In the genomic region with DNA sequence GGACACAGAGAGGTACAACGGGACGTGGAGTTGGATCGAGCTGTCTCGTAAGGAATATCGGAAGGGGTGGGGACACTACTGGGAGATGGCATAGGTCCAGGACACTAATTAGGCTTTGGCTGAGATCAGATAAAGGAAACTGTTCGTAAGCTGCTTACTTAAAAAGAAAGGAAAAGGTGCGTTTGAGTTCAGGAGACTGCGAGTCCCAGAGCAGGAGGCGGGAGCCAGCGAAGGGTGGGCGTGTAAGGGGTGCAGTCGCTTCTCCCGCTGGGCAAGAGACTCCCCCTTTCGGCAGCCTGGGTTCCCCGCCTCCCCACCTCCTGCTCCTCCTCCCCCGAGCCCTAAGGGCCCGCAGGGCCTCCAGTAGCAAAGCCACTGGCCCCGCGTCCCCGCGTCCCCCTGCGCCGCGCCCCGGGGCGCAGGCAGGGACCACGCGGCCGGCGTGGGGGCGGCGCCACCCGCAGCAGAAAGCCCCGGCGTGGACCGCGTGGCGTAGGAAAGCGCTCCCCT, we compare ENCODE assay signal across 1 cellular context.
TF ChIP-seq lines count a peak whose summit lies in the region.

No MANE protein-coding gene starts in this region.

TF ChIP-seq in HEK293, 187 proteins besides CTCF, POLR2A, EP300 and RAD21 (continued from another document and continues in another):
- TF ChIP-seq, protein P1, sequence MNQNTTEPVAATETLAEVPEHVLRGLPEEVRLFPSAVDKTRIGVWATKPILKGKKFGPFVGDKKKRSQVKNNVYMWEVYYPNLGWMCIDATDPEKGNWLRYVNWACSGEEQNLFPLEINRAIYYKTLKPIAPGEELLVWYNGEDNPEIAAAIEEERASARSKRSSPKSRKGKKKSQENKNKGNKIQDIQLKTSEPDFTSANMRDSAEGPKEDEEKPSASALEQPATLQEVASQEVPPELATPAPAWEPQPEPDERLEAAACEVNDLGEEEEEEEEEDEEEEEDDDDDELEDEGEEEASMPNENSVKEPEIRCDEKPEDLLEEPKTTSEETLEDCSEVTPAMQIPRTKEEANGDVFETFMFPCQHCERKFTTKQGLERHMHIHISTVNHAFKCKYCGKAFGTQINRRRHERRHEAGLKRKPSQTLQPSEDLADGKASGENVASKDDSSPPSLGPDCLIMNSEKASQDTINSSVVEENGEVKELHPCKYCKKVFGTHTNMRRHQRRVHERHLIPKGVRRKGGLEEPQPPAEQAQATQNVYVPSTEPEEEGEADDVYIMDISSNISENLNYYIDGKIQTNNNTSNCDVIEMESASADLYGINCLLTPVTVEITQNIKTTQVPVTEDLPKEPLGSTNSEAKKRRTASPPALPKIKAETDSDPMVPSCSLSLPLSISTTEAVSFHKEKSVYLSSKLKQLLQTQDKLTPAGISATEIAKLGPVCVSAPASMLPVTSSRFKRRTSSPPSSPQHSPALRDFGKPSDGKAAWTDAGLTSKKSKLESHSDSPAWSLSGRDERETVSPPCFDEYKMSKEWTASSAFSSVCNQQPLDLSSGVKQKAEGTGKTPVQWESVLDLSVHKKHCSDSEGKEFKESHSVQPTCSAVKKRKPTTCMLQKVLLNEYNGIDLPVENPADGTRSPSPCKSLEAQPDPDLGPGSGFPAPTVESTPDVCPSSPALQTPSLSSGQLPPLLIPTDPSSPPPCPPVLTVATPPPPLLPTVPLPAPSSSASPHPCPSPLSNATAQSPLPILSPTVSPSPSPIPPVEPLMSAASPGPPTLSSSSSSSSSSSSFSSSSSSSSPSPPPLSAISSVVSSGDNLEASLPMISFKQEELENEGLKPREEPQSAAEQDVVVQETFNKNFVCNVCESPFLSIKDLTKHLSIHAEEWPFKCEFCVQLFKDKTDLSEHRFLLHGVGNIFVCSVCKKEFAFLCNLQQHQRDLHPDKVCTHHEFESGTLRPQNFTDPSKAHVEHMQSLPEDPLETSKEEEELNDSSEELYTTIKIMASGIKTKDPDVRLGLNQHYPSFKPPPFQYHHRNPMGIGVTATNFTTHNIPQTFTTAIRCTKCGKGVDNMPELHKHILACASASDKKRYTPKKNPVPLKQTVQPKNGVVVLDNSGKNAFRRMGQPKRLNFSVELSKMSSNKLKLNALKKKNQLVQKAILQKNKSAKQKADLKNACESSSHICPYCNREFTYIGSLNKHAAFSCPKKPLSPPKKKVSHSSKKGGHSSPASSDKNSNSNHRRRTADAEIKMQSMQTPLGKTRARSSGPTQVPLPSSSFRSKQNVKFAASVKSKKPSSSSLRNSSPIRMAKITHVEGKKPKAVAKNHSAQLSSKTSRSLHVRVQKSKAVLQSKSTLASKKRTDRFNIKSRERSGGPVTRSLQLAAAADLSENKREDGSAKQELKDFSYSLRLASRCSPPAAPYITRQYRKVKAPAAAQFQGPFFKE (tag by site-specific recombination; IDR thresholded peaks at IDR 0.05; ENCODE audit: borderline replicate concordance), result no peak
- no peak for TF ChIP-seq ZNF248 (tag by site-specific recombination; IDR thresholded peaks at IDR 0.05)
- TF ChIP-seq ZNF223 (tag by site-specific recombination; IDR thresholded peaks at IDR 0.05), result no peak
- no peak for TF ChIP-seq ZNF354C (tag by site-specific recombination; IDR thresholded peaks at IDR 0.05; ENCODE audit: borderline replicate concordance, low read depth)
- no peak; the same call in 1 of the 2 replicates for TF ChIP-seq ZFP69B (tag by site-specific recombination; IDR thresholded peaks at IDR 0.05)
- TF ChIP-seq, protein P2, sequence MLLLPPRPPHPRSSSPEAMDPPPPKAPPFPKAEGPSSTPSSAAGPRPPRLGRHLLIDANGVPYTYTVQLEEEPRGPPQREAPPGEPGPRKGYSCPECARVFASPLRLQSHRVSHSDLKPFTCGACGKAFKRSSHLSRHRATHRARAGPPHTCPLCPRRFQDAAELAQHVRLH (tag by site-specific recombination; IDR thresholded peaks at IDR 0.05), result no peak
- no peak for TF ChIP-seq ZNF571 (tag by site-specific recombination; IDR thresholded peaks at IDR 0.05)
- TF ChIP-seq ZEB2 (tag by site-specific recombination; IDR thresholded peaks at IDR 0.05), result peak; percentile 28; the same call in 1 of the 2 replicates
- TF ChIP-seq ZNF600 (tag by site-specific recombination; IDR thresholded peaks at IDR 0.05), result peak; percentile 71
- no peak for TF ChIP-seq ZNF311 (tag by site-specific recombination; IDR thresholded peaks at IDR 0.05; ENCODE audit: borderline replicate concordance)
- peak; percentile 33; the same call in 1 of the 2 replicates for TF ChIP-seq WT1 (tag by site-specific recombination; IDR thresholded peaks at IDR 0.05)
- TF ChIP-seq ZNF175 (tag by site-specific recombination; IDR thresholded peaks at IDR 0.05), result no peak
- no peak for TF ChIP-seq ZNF350 (tag by site-specific recombination; IDR thresholded peaks at IDR 0.05)
- peak; percentile 45; the same call in 1 of the 2 replicates for TF ChIP-seq KLF1 (tag by site-specific recombination; IDR thresholded peaks at IDR 0.05)
- TF ChIP-seq ZNF211 (tag by site-specific recombination; IDR thresholded peaks at IDR 0.05; ENCODE audit: low read depth), result no peak
- TF ChIP-seq ZNF221 (tag by site-specific recombination; IDR thresholded peaks at IDR 0.05; ENCODE audit: borderline replicate concordance), result no peak
- TF ChIP-seq, protein P3, sequence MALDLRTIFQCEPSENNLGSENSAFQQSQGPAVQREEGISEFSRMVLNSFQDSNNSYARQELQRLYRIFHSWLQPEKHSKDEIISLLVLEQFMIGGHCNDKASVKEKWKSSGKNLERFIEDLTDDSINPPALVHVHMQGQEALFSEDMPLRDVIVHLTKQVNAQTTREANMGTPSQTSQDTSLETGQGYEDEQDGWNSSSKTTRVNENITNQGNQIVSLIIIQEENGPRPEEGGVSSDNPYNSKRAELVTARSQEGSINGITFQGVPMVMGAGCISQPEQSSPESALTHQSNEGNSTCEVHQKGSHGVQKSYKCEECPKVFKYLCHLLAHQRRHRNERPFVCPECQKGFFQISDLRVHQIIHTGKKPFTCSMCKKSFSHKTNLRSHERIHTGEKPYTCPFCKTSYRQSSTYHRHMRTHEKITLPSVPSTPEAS (tag by site-specific recombination; IDR thresholded peaks at IDR 0.05), result no peak
- TF ChIP-seq ZFHX2 (tag by site-specific recombination; conservative IDR thresholded peaks at IDR 0.05), result peak; percentile 65
- TF ChIP-seq ZNF768 (tag by site-specific recombination; IDR thresholded peaks at IDR 0.05), result no peak
- TF ChIP-seq HOXD13 (CRISPR knock-in tag; IDR thresholded peaks at IDR 0.05; ENCODE audit: borderline replicate concordance), result no peak
- no peak for TF ChIP-seq ZNF112 (tag by site-specific recombination; IDR thresholded peaks at IDR 0.05)
- TF ChIP-seq, protein P4, sequence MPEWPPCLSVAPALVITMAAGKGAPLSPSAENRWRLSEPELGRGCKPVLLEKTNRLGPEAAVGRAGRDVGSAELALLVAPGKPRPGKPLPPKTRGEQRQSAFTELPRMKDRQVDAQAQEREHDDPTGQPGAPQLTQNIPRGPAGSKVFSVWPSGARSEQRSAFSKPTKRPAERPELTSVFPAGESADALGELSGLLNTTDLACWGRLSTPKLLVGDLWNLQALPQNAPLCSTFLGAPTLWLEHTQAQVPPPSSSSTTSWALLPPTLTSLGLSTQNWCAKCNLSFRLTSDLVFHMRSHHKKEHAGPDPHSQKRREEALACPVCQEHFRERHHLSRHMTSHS (tag by site-specific recombination; IDR thresholded peaks at IDR 0.05), result no peak
- TF ChIP-seq ZBTB8A (tag by site-specific recombination; IDR thresholded peaks at IDR 0.05), result peak; percentile 42; the same call in 1 of the 2 replicates
- TF ChIP-seq, protein P5, sequence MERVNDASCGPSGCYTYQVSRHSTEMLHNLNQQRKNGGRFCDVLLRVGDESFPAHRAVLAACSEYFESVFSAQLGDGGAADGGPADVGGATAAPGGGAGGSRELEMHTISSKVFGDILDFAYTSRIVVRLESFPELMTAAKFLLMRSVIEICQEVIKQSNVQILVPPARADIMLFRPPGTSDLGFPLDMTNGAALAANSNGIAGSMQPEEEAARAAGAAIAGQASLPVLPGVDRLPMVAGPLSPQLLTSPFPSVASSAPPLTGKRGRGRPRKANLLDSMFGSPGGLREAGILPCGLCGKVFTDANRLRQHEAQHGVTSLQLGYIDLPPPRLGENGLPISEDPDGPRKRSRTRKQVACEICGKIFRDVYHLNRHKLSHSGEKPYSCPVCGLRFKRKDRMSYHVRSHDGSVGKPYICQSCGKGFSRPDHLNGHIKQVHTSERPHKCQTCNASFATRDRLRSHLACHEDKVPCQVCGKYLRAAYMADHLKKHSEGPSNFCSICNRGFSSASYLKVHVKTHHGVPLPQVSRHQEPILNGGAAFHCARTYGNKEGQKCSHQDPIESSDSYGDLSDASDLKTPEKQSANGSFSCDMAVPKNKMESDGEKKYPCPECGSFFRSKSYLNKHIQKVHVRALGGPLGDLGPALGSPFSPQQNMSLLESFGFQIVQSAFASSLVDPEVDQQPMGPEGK (tag by site-specific recombination; IDR thresholded peaks at IDR 0.05), result no peak; the same call in 1 of the 2 replicates
- TF ChIP-seq ZNF391 (tag by site-specific recombination; IDR thresholded peaks at IDR 0.05; ENCODE audit: borderline replicate concordance, low read depth), result no peak
- TF ChIP-seq, protein P6, sequence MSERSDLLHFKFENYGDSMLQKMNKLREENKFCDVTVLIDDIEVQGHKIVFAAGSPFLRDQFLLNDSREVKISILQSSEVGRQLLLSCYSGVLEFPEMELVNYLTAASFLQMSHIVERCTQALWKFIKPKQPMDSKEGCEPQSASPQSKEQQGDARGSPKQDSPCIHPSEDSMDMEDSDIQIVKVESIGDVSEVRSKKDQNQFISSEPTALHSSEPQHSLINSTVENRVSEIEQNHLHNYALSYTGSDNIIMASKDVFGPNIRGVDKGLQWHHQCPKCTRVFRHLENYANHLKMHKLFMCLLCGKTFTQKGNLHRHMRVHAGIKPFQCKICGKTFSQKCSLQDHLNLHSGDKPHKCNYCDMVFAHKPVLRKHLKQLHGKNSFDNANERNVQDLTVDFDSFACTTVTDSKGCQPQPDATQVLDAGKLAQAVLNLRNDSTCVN (tag by site-specific recombination; optimal IDR thresholded peaks at IDR 0.05), result no peak
- TF ChIP-seq, protein P7, sequence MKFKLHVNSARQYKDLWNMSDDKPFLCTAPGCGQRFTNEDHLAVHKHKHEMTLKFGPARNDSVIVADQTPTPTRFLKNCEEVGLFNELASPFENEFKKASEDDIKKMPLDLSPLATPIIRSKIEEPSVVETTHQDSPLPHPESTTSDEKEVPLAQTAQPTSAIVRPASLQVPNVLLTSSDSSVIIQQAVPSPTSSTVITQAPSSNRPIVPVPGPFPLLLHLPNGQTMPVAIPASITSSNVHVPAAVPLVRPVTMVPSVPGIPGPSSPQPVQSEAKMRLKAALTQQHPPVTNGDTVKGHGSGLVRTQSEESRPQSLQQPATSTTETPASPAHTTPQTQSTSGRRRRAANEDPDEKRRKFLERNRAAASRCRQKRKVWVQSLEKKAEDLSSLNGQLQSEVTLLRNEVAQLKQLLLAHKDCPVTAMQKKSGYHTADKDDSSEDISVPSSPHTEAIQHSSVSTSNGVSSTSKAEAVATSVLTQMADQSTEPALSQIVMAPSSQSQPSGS (tag by site-specific recombination; IDR thresholded peaks at IDR 0.05; ENCODE audit: low read depth), result no peak
- TF ChIP-seq ZSCAN23 (tag by site-specific recombination; IDR thresholded peaks at IDR 0.05), result no peak
- no peak for TF ChIP-seq ZNF23 (tag by site-specific recombination; IDR thresholded peaks at IDR 0.05; ENCODE audit: borderline replicate concordance)
- no peak; the same call in 1 of the 2 replicates for TF ChIP-seq IKZF3 (tag by site-specific recombination; IDR thresholded peaks at IDR 0.05)
- no peak for TF ChIP-seq ZNF24 (tag by site-specific recombination; IDR thresholded peaks at IDR 0.05)
- no peak for TF ChIP-seq ZNF777 (tag by site-specific recombination; IDR thresholded peaks at IDR 0.05; ENCODE audit: borderline replicate concordance)
- no peak for TF ChIP-seq GLIS1 (tag by site-specific recombination; IDR thresholded peaks at IDR 0.05)
- no peak for TF ChIP-seq SCRT1 (tag by site-specific recombination; IDR thresholded peaks at IDR 0.05; ENCODE audit: borderline replicate concordance)
- no peak for TF ChIP-seq ZNF426 (tag by site-specific recombination; IDR thresholded peaks at IDR 0.05)
- TF ChIP-seq ZNF654 (tag by site-specific recombination; IDR thresholded peaks at IDR 0.05; ENCODE audit: low read depth), result no peak
- TF ChIP-seq, protein P8, sequence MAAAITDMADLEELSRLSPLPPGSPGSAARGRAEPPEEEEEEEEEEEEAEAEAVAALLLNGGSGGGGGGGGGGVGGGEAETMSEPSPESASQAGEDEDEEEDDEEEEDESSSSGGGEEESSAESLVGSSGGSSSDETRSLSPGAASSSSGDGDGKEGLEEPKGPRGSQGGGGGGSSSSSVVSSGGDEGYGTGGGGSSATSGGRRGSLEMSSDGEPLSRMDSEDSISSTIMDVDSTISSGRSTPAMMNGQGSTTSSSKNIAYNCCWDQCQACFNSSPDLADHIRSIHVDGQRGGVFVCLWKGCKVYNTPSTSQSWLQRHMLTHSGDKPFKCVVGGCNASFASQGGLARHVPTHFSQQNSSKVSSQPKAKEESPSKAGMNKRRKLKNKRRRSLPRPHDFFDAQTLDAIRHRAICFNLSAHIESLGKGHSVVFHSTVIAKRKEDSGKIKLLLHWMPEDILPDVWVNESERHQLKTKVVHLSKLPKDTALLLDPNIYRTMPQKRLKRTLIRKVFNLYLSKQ (tag by site-specific recombination; IDR thresholded peaks at IDR 0.05; ENCODE audit: borderline replicate concordance), result no peak
- TF ChIP-seq, protein P9, sequence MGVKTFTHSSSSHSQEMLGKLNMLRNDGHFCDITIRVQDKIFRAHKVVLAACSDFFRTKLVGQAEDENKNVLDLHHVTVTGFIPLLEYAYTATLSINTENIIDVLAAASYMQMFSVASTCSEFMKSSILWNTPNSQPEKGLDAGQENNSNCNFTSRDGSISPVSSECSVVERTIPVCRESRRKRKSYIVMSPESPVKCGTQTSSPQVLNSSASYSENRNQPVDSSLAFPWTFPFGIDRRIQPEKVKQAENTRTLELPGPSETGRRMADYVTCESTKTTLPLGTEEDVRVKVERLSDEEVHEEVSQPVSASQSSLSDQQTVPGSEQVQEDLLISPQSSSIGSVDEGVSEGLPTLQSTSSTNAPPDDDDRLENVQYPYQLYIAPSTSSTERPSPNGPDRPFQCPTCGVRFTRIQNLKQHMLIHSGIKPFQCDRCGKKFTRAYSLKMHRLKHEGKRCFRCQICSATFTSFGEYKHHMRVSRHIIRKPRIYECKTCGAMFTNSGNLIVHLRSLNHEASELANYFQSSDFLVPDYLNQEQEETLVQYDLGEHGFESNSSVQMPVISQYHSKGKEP (tag by site-specific recombination; IDR thresholded peaks at IDR 0.05), result no peak
- TF ChIP-seq, protein P10, sequence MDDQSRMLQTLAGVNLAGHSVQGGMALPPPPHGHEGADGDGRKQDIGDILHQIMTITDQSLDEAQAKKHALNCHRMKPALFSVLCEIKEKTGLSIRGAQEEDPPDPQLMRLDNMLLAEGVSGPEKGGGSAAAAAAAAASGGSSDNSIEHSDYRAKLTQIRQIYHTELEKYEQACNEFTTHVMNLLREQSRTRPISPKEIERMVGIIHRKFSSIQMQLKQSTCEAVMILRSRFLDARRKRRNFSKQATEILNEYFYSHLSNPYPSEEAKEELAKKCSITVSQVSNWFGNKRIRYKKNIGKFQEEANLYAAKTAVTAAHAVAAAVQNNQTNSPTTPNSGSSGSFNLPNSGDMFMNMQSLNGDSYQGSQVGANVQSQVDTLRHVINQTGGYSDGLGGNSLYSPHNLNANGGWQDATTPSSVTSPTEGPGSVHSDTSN (CRISPR knock-in tag; IDR thresholded peaks at IDR 0.05), result no peak
- peak; percentile 79 for TF ChIP-seq KLF10 (tag by site-specific recombination; IDR thresholded peaks at IDR 0.05)
- peak; percentile 21; the same call in 1 of the 2 replicates for TF ChIP-seq ZNF423 (tag by site-specific recombination; IDR thresholded peaks at IDR 0.05)
- TF ChIP-seq YY1 (tag by site-specific recombination; IDR thresholded peaks at IDR 0.05), result no peak
- TF ChIP-seq ZNF776 (tag by site-specific recombination; IDR thresholded peaks at IDR 0.05; ENCODE audit: borderline replicate concordance), result no peak
- no peak for TF ChIP-seq RBAK (tag by site-specific recombination; IDR thresholded peaks at IDR 0.05)
- TF ChIP-seq ZBTB1 (tag by site-specific recombination; IDR thresholded peaks at IDR 0.05), result no peak
